Comparison of ENCODE assay signal across 1 cellular context in the genomic region with DNA sequence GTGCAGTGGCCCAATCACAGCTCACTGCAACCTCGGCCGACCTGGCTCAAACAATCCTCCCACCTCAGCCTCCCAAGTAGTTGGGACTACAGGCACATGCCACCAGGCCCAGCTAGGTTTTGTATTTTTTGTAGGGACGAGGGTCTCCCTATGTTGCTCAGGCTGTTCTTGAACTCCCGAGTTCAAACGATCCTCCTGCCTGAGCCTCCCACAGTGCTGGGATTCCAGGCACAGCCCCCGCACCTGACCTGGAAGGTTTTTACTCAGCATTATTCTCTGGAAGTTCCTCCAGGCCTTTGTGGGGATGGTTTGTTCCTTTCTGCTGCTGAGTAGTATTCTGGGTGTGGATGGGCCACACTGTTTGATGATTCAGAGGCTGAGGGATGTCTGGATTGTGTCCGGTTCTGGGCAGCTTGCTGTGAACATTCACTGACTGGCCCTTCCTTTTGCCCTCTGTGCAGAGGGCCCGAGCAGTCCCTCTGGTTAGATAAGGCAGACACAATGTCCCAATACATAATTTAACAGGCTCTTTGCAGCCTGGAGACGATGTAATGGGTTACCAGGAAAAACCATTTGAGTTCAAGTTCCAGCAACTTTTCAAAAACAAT.
TF ChIP-seq lines count a peak whose summit lies in the region.

No MANE protein-coding gene starts in this region.

TF ChIP-seq in H1, 55 proteins besides CTCF, POLR2A, EP300 and RAD21 (continued from another document):
- TF ChIP-seq TBP (IDR thresholded peaks at IDR 0.05; ENCODE audit: low read depth, low read length): no peak
- no peak for TF ChIP-seq SAP30 (IDR thresholded peaks at IDR 0.05; ENCODE audit: insufficient read depth, insufficient replicate concordance, low read length)
- no peak for TF ChIP-seq TAF1 (IDR thresholded peaks at IDR 0.05; ENCODE audit: low read depth, low read length)
- no peak for TF ChIP-seq BCL11A (IDR thresholded peaks at IDR 0.05; ENCODE audit: low read depth in 2 of 2, low read length in 2 of 2)
- TF ChIP-seq ASH2L (IDR thresholded peaks at IDR 0.05; ENCODE audit: low read length): no peak
- TF ChIP-seq, protein P1, sequence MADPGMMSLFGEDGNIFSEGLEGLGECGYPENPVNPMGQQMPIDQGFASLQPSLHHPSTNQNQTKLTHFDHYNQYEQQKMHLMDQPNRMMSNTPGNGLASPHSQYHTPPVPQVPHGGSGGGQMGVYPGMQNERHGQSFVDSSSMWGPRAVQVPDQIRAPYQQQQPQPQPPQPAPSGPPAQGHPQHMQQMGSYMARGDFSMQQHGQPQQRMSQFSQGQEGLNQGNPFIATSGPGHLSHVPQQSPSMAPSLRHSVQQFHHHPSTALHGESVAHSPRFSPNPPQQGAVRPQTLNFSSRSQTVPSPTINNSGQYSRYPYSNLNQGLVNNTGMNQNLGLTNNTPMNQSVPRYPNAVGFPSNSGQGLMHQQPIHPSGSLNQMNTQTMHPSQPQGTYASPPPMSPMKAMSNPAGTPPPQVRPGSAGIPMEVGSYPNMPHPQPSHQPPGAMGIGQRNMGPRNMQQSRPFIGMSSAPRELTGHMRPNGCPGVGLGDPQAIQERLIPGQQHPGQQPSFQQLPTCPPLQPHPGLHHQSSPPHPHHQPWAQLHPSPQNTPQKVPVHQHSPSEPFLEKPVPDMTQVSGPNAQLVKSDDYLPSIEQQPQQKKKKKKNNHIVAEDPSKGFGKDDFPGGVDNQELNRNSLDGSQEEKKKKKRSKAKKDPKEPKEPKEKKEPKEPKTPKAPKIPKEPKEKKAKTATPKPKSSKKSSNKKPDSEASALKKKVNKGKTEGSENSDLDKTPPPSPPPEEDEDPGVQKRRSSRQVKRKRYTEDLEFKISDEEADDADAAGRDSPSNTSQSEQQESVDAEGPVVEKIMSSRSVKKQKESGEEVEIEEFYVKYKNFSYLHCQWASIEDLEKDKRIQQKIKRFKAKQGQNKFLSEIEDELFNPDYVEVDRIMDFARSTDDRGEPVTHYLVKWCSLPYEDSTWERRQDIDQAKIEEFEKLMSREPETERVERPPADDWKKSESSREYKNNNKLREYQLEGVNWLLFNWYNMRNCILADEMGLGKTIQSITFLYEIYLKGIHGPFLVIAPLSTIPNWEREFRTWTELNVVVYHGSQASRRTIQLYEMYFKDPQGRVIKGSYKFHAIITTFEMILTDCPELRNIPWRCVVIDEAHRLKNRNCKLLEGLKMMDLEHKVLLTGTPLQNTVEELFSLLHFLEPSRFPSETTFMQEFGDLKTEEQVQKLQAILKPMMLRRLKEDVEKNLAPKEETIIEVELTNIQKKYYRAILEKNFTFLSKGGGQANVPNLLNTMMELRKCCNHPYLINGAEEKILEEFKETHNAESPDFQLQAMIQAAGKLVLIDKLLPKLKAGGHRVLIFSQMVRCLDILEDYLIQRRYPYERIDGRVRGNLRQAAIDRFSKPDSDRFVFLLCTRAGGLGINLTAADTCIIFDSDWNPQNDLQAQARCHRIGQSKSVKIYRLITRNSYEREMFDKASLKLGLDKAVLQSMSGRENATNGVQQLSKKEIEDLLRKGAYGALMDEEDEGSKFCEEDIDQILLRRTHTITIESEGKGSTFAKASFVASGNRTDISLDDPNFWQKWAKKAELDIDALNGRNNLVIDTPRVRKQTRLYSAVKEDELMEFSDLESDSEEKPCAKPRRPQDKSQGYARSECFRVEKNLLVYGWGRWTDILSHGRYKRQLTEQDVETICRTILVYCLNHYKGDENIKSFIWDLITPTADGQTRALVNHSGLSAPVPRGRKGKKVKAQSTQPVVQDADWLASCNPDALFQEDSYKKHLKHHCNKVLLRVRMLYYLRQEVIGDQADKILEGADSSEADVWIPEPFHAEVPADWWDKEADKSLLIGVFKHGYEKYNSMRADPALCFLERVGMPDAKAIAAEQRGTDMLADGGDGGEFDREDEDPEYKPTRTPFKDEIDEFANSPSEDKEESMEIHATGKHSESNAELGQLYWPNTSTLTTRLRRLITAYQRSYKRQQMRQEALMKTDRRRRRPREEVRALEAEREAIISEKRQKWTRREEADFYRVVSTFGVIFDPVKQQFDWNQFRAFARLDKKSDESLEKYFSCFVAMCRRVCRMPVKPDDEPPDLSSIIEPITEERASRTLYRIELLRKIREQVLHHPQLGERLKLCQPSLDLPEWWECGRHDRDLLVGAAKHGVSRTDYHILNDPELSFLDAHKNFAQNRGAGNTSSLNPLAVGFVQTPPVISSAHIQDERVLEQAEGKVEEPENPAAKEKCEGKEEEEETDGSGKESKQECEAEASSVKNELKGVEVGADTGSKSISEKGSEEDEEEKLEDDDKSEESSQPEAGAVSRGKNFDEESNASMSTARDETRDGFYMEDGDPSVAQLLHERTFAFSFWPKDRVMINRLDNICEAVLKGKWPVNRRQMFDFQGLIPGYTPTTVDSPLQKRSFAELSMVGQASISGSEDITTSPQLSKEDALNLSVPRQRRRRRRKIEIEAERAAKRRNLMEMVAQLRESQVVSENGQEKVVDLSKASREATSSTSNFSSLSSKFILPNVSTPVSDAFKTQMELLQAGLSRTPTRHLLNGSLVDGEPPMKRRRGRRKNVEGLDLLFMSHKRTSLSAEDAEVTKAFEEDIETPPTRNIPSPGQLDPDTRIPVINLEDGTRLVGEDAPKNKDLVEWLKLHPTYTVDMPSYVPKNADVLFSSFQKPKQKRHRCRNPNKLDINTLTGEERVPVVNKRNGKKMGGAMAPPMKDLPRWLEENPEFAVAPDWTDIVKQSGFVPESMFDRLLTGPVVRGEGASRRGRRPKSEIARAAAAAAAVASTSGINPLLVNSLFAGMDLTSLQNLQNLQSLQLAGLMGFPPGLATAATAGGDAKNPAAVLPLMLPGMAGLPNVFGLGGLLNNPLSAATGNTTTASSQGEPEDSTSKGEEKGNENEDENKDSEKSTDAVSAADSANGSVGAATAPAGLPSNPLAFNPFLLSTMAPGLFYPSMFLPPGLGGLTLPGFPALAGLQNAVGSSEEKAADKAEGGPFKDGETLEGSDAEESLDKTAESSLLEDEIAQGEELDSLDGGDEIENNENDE (IDR thresholded peaks at IDR 0.05; ENCODE audit: insufficient replicate concordance, low read length): no peak
